In genomic region chr15:63874616-63875015, GRCh38 we compare ENCODE assay signal across 36 cellular contexts.
"Had no signal": no experiment of that assay in that cellular context is flagged by ENCODE, and none has a peak within 500 bp of the region (broad histone marks: within the 10 kb centered on the region; RNA-seq: fewer than 3 reads in every experiment).

No MANE protein-coding gene starts in this region.

- H3K4me3 ChIP-seq: Peyer's patch had no signal

- H3K27me3 ChIP-seq: Peyer's patch had no signal

- ATAC-seq: activated CD8-positive, alpha-beta memory T cell treated with anti-CD3 and anti-CD28 coated beads, Interleukin-2, amount 10 ng/mL, durations not matched to agents 7 days and 5 days; activated naive CD8-positive, alpha-beta T cell treated with anti-CD3 and anti-CD28 coated beads, Interleukin-2, amount 50 U/mL, for 24 hours; PC-3; Right ventricle myocardium inferior had no signal

- H3K9me3 Mint-ChIP-seq: activated naive CD4-positive, alpha-beta T cell treated with anti-CD3 and anti-CD28 coated beads, Interleukin-2, amount 10 ng/mL, durations not matched to agents 7 days and 5 days had no signal

- H3K36me3 ChIP-seq: Peyer's patch had no signal

- DNase-seq: activated B cell treated with CpG ODN at 0.5 μM for 24 hours; activated CD4-positive, alpha-beta memory T cell treated with anti-CD3 and anti-CD28 coated beads, Interleukin-2, amount 10 ng/mL, durations not matched to agents 7 days and 5 days; activated CD4-positive, alpha-beta T cell treated with anti-CD3 and anti-CD28 coated beads for 4 hours; activated CD4-positive, alpha-beta T cell treated with anti-CD3 and anti-CD28 coated beads, Interleukin-2, amount 50 U/mL, for 1 hour; activated CD4-positive, CD25-positive, alpha-beta regulatory T cell treated with anti-CD3 and anti-CD28 coated beads, Interleukin-2, amount 50 U/mL, for 72 hours; activated CD8-positive, alpha-beta memory T cell treated with anti-CD3 and anti-CD28 coated beads for 24 hours; activated CD8-positive, alpha-beta memory T cell treated with anti-CD3 and anti-CD28 coated beads, Interleukin-2, amount 10 ng/mL, durations not matched to agents 7 days and 5 days; activated CD8-positive, alpha-beta memory T cell treated with anti-CD3 and anti-CD28 coated beads, Interleukin-2, amount 50 U/mL, for 48 hours; activated effector memory CD4-positive, alpha-beta T cell treated with Interleukin-2 at 50 U/mL for 16 hours; activated naive CD4-positive, alpha-beta T cell treated with anti-CD3 and anti-CD28 coated beads, Interleukin-2, amount 10 ng/mL, durations not matched to agents 7 days and 5 days; activated naive CD8-positive, alpha-beta T cell treated with anti-CD3 and anti-CD28 coated beads, Interleukin-2, amount 50 U/mL, for 24 hours; activated T-cell treated with anti-CD3 and anti-CD28 coated beads, Interleukin-2, amount 50 U/mL, for 48 hours; anterior cingulate cortex; NCI-H1092 treated with DMSO at 0.1 percent for 48 hours; NCI-H1417; NCI-H146; NCI-H187; NCI-H2029 treated with DMSO at 0.1 percent for 48 hours; NCI-H2107; NCI-H2171; NCI-H510A; NCI-H748 treated with DMSO at 0.1 percent for 48 hours; NK-92 treated with Interleukin-12 subunit alpha and Interleukin-12 subunit beta, amount 100 ng/mL, for 24 hours; PC-3; Peyer's patch; RPMI8226; SIG-M5; SW 1271; T-helper 1 cell; T-helper 2 cell; T-helper 9 cell had no signal

- H3K9me3 ChIP-seq: Peyer's patch had no signal

- H3K4me3 Mint-ChIP-seq: activated B cell treated with CpG ODN at 0.5 μM for 24 hours; activated CD4-positive, alpha-beta memory T cell treated with anti-CD3 and anti-CD28 coated beads, Interleukin-2, amount 10 ng/mL, durations not matched to agents 7 days and 5 days; activated CD8-positive, alpha-beta memory T cell treated with anti-CD3 and anti-CD28 coated beads, Interleukin-2, amount 10 ng/mL, durations not matched to agents 7 days and 5 days; activated naive CD4-positive, alpha-beta T cell treated with anti-CD3 and anti-CD28 coated beads, Interleukin-2, amount 10 ng/mL, durations not matched to agents 7 days and 5 days; activated naive CD8-positive, alpha-beta T cell; activated naive CD8-positive, alpha-beta T cell treated with anti-CD3 and anti-CD28 coated beads, Interleukin-2, amount 50 U/mL, for 24 hours; brain had no signal

- H3K4me2 ChIP-seq: KMS-11 had no signal

- H3K27me3 Mint-ChIP-seq: activated B cell treated with CpG ODN at 0.5 μM for 24 hours; activated CD4-positive, alpha-beta memory T cell treated with anti-CD3 and anti-CD28 coated beads, Interleukin-2, amount 10 ng/mL, durations not matched to agents 7 days and 5 days; activated CD8-positive, alpha-beta memory T cell treated with anti-CD3 and anti-CD28 coated beads, Interleukin-2, amount 10 ng/mL, durations not matched to agents 7 days and 5 days; activated naive CD4-positive, alpha-beta T cell treated with anti-CD3 and anti-CD28 coated beads, Interleukin-2, amount 10 ng/mL, durations not matched to agents 7 days and 5 days; activated naive CD8-positive, alpha-beta T cell; activated naive CD8-positive, alpha-beta T cell treated with anti-CD3 and anti-CD28 coated beads, Interleukin-2, amount 50 U/mL, for 24 hours had no signal

- H3K27ac Mint-ChIP-seq: activated B cell treated with CpG ODN at 0.5 μM for 24 hours; activated CD4-positive, alpha-beta memory T cell treated with anti-CD3 and anti-CD28 coated beads, Interleukin-2, amount 10 ng/mL, durations not matched to agents 7 days and 5 days; activated CD8-positive, alpha-beta memory T cell treated with anti-CD3 and anti-CD28 coated beads, Interleukin-2, amount 10 ng/mL, durations not matched to agents 7 days and 5 days; activated naive CD4-positive, alpha-beta T cell treated with anti-CD3 and anti-CD28 coated beads, Interleukin-2, amount 10 ng/mL, durations not matched to agents 7 days and 5 days; activated naive CD8-positive, alpha-beta T cell; activated naive CD8-positive, alpha-beta T cell treated with anti-CD3 and anti-CD28 coated beads, Interleukin-2, amount 50 U/mL, for 24 hours; brain had no signal

- H3K27ac ChIP-seq: KMS-11, Peyer's patch, VCaP had no signal

- H3K9ac ChIP-seq: KMS-11 had no signal

- H3K4me1 ChIP-seq: Peyer's patch had no signal
